ENCODE assay signal across 8 cellular contexts in the genomic region with DNA sequence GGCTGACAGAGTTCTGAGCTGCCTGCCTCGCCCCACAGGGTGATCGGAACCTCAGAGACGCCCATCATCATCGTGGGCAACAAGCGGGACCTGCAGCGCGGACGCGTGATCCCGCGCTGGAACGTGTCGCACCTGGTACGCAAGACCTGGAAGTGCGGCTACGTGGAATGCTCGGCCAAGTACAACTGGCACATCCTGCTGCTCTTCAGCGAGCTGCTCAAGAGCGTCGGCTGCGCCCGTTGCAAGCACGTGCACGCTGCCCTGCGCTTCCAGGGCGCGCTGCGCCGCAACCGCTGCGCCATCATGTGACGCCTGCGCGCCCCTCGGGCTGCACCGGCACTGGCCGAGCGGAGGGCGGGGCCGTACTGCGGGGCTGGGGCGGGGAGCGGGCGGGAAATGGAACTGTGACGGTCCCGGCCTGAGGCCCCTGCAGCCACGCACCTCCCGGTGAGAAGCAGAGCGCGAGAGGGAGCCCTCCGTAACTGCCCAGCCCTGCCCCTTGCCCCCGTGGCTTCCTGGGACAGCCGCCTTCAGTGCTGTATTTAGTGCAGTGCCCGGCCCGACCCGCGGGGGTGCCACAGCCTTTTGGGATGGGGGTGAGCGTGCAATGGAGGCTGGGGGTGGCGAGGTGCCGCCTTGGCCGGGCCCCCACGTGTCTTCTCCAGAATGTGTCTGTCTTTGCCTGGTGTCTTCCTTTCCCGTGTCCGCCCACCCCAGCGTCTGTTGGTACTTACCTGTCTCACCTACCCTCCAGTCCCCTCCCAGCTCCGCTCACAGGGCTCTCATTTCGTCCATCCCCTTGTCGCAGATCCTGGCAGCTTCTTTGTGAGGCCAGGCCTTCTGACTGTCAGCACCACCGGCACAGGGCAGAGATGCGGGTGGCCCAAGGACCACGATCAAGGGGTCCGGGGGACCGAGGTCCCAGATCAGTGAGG. TPM values are rescaled to one million over a fixed set of nuclear protein-coding genes. Genes with fewer than 3 reads are reported as not detected.
DNase-seq lines count a peak whose midpoint lies in the region; ATAC-seq, FAIRE-seq and TF ChIP-seq lines count a peak whose summit lies in the region.

No MANE protein-coding gene starts in this region.

- H3K27ac ChIP-seq in esophagus muscularis mucosa (replicated peaks in 1 of 4) (no peak overlapping the region), pancreas (no peak overlapping the region)

- no peak for TF ChIP-seq POLR2A in esophagus muscularis mucosa (IDR thresholded peaks at IDR 0.05; ENCODE audit: low read depth)

- no peak for FAIRE-seq in pancreas (lab: Jason Lieb, UNC)

- H3K9me3 ChIP-seq in esophagus muscularis mucosa (no peaks in the 10 kb centered on the region), pancreas (no peaks in the 10 kb centered on the region)

- peak; percentile 54 for DNase-seq in ELF-1 (ENCODE audit: low read depth, low spot score)
- DNase-seq in NCI-H774 (lab: John Stamatoyannopoulos, UW), result peak; percentile 35
- no peak for DNase-seq in esophagus muscularis mucosa (ENCODE audit: extremely low spot score)
- peak in 1 of 6 donors; percentile 72 for DNase-seq in pancreas
- no peak for DNase-seq in GDM1 (lab: John Stamatoyannopoulos, UW)

- intact Hi-C loops in esophagus muscularis mucosa (cut with DNase I) (no loop called here), pancreas (cut with DNase I) (loop anchor here in 2 of 3 donors (10.0 kb wide), 2 partner anchors 76 to 126 kb away; no protein-coding TSS in a partner anchor)

- TF ChIP-seq CTCF in esophagus muscularis mucosa (IDR thresholded peaks at IDR 0.05) (peak in 1 of 3 experiments; percentile 5), pancreas (IDR thresholded peaks at IDR 0.05) (no peak)

- peaks cover 7 to 13% (median 12%) of the 10 kb centered on the region in 4 donors for H3K4me1 ChIP-seq in esophagus muscularis mucosa
- peaks cover 0 to 6% (median 0%) of the 10 kb centered on the region in 3 donors for H3K4me1 ChIP-seq in pancreas

- H3K27me3 ChIP-seq in esophagus muscularis mucosa (peaks cover 3 to 67% (median 28%) of the 10 kb centered on the region in 4 donors), pancreas (peaks cover 0 to 4% (median 0%) of the 10 kb centered on the region in 4 donors)

- ATAC-seq in pancreas (peak; percentile 25 to 59 (median 48)), GM21717 (IDR thresholded peaks at IDR 0.05; ENCODE audit: unreplicated experiment) (no peak), HG02571 (IDR thresholded peaks at IDR 0.05; ENCODE audit: unreplicated experiment) (no peak), GM19023 (IDR thresholded peaks at IDR 0.05; ENCODE audit: unreplicated experiment) (no peak)

- H3K4me3 ChIP-seq in esophagus muscularis mucosa (peak overlapping the region; percentile 19 to 34 (median 25)), pancreas (peak overlapping the region in 1 of 4 donors; percentile 26)

- 15% methylated on average over 40 of the region's 73 CpGs for WGBS in esophagus muscularis mucosa
- 16 to 17% methylated on average over 67 to 73 of the region's 73 CpGs for WGBS in pancreas, 2 donors

- H3K36me3 ChIP-seq in esophagus muscularis mucosa (no peaks in the 10 kb centered on the region), pancreas (no peaks in the 10 kb centered on the region)

- TF ChIP-seq EP300 in esophagus muscularis mucosa (IDR thresholded peaks at IDR 0.05), result no peak

RNA-seq across cellular contexts. Expression of a gene that starts 9.8 kb away (rescaled TPM):
- total RNA-seq in esophagus muscularis mucosa, result 10 to 100 TPM; 10.3 to 28.1 (median 17.4) TPM
- 1 to 10 TPM; 3.1 to 4.9 (median 4.0) TPM for total RNA-seq in pancreas
- 1 to 10 TPM; 2.5 to 6.3 TPM for polyA plus RNA-seq in pancreas

RNA-seq across cellular contexts. Expression of a gene that starts 11.8 kb away (rescaled TPM):
- total RNA-seq in esophagus muscularis mucosa (under 1 TPM; 0.42 to 0.80 (median 0.48) TPM), pancreas (under 1 TPM; 0.03 to 0.15 (median 0.07) TPM)
- under 1 TPM in 1 of 2 donors, not detected in 1; 0.33 TPM for polyA plus RNA-seq in pancreas

RNA-seq across cellular contexts. Expression of a gene that starts 19.4 kb away (rescaled TPM):
- total RNA-seq in esophagus muscularis mucosa, result not detected
- total RNA-seq in pancreas, result under 1 TPM in 2 of 6 donors, not detected in 4; 0.17 to 0.28 TPM
- polyA plus RNA-seq in pancreas, result under 1 TPM in 1 of 2 donors, not detected in 1; 0.12 TPM

RNA-seq across cellular contexts. Expression of a gene that starts 54.2 kb away (rescaled TPM):
- total RNA-seq in esophagus muscularis mucosa, result 100 to 1,000 TPM in 2 of 4 donors, 10 to 100 TPM in 2; 75.5 to 150 (median 116) TPM
- 1 to 10 TPM in 2 of 6 donors, under 1 TPM in 4; 0.20 to 2.5 (median 0.78) TPM for total RNA-seq in pancreas
- polyA plus RNA-seq in pancreas, result 1 to 10 TPM; 3.0 to 3.8 TPM

Comparison
In these comparisons a context has a peak if more than half of its experiments do, and no peak if none do; other contexts are left out.
1. DNase-seq: peak in ELF-1 (single experiment) and NCI-H774 (single experiment); none in esophagus muscularis mucosa (single experiment) and GDM1 (single experiment).
2. ATAC-seq: peak in pancreas (4 of 4); none in GM21717 (single experiment), HG02571 (single experiment) and GM19023 (single experiment).